In the genomic region with DNA sequence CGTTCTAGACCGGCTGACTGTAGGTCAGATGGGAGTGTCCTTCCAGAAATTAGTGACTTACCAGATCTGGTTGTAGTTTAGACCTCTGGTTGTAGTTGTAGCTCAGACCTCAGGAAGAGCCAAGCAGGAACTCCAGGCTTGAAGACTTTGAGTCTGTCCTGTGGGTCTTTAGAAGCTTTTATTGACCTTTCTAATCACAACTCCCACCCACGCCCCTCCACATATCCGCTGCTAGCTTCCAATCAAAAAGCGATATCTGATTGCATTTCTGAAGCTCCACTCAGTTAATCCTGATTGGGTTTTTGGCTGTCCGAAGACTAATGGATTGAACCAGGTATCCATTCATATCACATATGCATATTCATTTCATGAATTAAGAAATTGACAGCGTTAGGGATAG, we compare ENCODE assay signal across 5 cellular contexts. TPM values are rescaled to one million over a fixed set of nuclear protein-coding genes. Genes with fewer than 3 reads are reported as not detected.
"Had no signal": no experiment of that assay in that cellular context is flagged by ENCODE, and none has a peak within 500 bp of the region (broad histone marks: within the 10 kb centered on the region; RNA-seq: fewer than 3 reads in every experiment).

Gene HNRNPCL1 (minus strand): TSS at position 101 of the 400 bp plus-strand sequence. CDS start 431 bp downstream, outside the sequence.

RNA-seq across cellular contexts. Expression of gene HNRNPCL1, which starts in this region (rescaled TPM):
- total RNA-seq: HepG2, HT-29, HT1080, IMR-90, K562 had no signal
